Comparison of ENCODE assay signal across 11 cellular contexts in the genomic region with DNA sequence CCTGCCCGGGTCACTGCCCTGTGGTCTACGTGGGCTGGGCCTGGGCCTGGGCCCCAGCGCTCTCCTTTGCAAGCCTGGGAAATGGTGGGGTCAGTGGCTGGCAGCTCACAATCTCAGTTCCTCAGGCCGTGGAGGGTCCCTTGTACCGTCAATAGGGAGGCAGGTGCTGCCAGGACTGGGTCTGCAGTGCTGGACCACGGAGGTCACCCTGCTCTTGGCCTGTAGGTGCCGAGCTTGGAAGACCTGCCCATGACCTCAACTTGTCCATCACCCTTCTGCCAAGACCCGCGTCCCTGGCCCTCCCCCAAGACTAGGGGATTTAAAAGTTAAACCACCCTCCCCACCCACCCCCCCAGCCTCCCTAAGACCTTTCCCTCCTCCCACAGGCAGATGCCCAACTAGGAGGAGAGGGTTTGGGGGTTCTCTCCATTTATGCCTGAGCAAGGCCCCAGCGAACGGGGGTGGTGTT. TPM values are rescaled to one million over a fixed set of nuclear protein-coding genes. Genes with fewer than 3 reads are reported as not detected.
DNase-seq lines count a peak whose midpoint lies in the region; ATAC-seq and TF ChIP-seq lines count a peak whose summit lies in the region.
"Had no signal": no experiment of that assay in that cellular context is flagged by ENCODE, and none has a peak within 500 bp of the region (broad histone marks: within the 10 kb centered on the region; RNA-seq: fewer than 3 reads in every experiment).

No MANE protein-coding gene starts in this region.

- peaks cover 8% of the 10 kb centered on the region for H3K4me1 ChIP-seq in prostate gland (replicated peaks)

- peak overlapping the region; percentile 79 to 84 for H3K27ac ChIP-seq in prostate gland

- 64% methylated on average over 11 of the region's 11 CpGs for WGBS in prostate gland

- no peak for TF ChIP-seq POLR2A in prostate gland (IDR thresholded peaks at IDR 0.05)

- intact Hi-C loops in prostate gland (cut with DNase I) (loop anchor here (5.0 kb wide), 2 partner anchors 50 to 655 kb away; partner anchors contain the start of gene TBX4), head of caudate nucleus (cut with DNase I) (no loop called here)

- H3K9me3 ChIP-seq in prostate gland: no peaks in the 10 kb centered on the region
- H3K9me3 ChIP-seq: mucosa of descending colon had no signal

- POLR2A ChIA-PET in BJ (lab: Charles Lee): interaction anchor here (0.6 kb wide), 1 partner anchor 1962 kb away, joined by 3 read pairs; no protein-coding TSS in a partner anchor

- DNase-seq in BJ (ENCODE audit: low read depth): no peak
- DNase-seq in fibroblast of pulmonary artery (ENCODE audit: low read depth): no peak
- no peak for DNase-seq in prostate gland (ENCODE audit: low spot score)
- no peak for DNase-seq in DMS153 treated with DMSO at 0.1 percent for 48 hours (lab: John Stamatoyannopoulos, UW; ENCODE audit: unreplicated experiment)
- no peak for DNase-seq in head of caudate nucleus
- DNase-seq: activated effector memory CD4-positive, alpha-beta T cell treated with anti-CD3 and anti-CD28 coated beads, Interleukin-2, amount 50 U/mL, for 16 hours had no signal

- no peaks in the 10 kb centered on the region for H3K27me3 ChIP-seq in BJ (ENCODE audit: control insufficient read depth, insufficient read depth, low read length)
- peaks cover 14% of the 10 kb centered on the region for H3K27me3 ChIP-seq in prostate gland (replicated peaks; ENCODE audit: insufficient read depth)

- no peak for ATAC-seq in HG02840 (IDR thresholded peaks at IDR 0.05; ENCODE audit: low FRiP score, unreplicated experiment)
- ATAC-seq in GM18907 (IDR thresholded peaks at IDR 0.05; ENCODE audit: unreplicated experiment): no peak
- ATAC-seq: mucosa of descending colon had no signal

- no peak for TF ChIP-seq CTCF in BJ (IDR thresholded peaks at IDR 0.05; ENCODE audit: insufficient read depth, low read depth, low read length)
- TF ChIP-seq CTCF in WI38 (IDR thresholded peaks at IDR 0.05; ENCODE audit: low read depth, low read length): no peak
- no peak for TF ChIP-seq CTCF in fibroblast of pulmonary artery (IDR thresholded peaks at IDR 0.05; ENCODE audit: low read length, missing control alignments)
- TF ChIP-seq CTCF in prostate gland (IDR thresholded peaks at IDR 0.05): no peak

- H3K36me3 ChIP-seq in BJ (ENCODE audit: control insufficient read depth, insufficient read depth, low read length) (peaks cover 25% of the 10 kb centered on the region), prostate gland (no peaks in the 10 kb centered on the region)

- peak overlapping the region; percentile 78 for H3K4me3 ChIP-seq in BJ (ENCODE audit: low read depth, low read length)
- peak overlapping the region; percentile 98 for H3K4me3 ChIP-seq in WI38 (ENCODE audit: low read depth, low read length)
- H3K4me3 ChIP-seq in fibroblast of pulmonary artery (replicated peaks; ENCODE audit: low read depth, low read length): peak overlapping the region; percentile 63
- H3K4me3 ChIP-seq in prostate gland: peak overlapping the region; percentile 45 to 56

- CTCF ChIA-PET in BJ (lab: Yijun Ruan, JAX): interaction anchor here (0.8 to 2.8 kb wide), 6 partner anchors 8 to 682 kb away, joined by 3 to 18 read pairs (median 3); no protein-coding TSS in a partner anchor

RNA-seq across cellular contexts. Expression of gene TBX2, which starts 2.5 kb away (rescaled TPM):
- 4.3 and 7.8 TPM in 2 replicates for polyA plus RNA-seq in BJ (2011; rRNA removed)
- polyA minus RNA-seq in BJ (2011; rRNA and poly(A)+ RNA removed): 8.2 and 9.0 TPM in 2 replicates
- 10 to 100 TPM in 1 of 2 donors, 1 to 10 TPM in 1; 9.2 to 34.1 TPM for total RNA-seq in prostate gland

RNA-seq across cellular contexts. Expression of gene TBX4, which starts 50.1 kb away (rescaled TPM):
- polyA plus RNA-seq in BJ (2011; rRNA removed): 2.8 and 3.7 TPM in 2 replicates
- 2.3 and 2.4 TPM in 2 replicates for polyA minus RNA-seq in BJ (2011; rRNA and poly(A)+ RNA removed)
- 1 to 10 TPM; 3.5 to 5.0 TPM for total RNA-seq in prostate gland
- total RNA-seq: mucosa of descending colon, ureter had no signal
